ENCODE assay signal across 10 cellular contexts in the genomic region with DNA sequence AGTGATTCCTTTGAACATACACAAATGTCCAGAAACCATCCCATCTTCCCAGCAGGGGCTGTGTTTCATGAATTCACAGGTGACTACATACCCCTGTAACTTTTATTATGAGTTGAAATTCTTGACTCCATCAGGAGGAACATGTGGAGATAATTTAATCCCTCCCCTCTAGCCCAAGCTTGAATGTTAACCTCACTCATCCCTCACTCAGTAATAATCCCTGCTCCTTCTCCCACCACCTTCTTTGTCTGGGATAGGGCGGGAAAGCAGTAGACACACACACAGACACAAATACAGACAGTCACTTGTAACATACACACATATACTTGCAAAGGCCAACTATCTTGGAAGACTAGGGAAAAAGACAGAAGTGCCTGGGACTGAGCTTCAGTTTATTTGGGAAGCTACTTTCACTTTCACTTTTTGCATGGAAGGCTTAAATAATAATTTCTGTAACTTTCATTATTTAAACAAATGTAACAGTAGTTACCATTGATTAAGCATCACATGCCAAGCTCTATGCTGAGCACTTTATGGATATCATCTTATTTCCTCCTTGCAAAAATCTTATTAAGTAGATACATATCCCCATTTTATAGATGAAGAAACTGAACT. TPM values are rescaled to one million over a fixed set of nuclear protein-coding genes. Genes with fewer than 3 reads are reported as not detected.
DNase-seq lines count a peak whose midpoint lies in the region; ATAC-seq and TF ChIP-seq lines count a peak whose summit lies in the region.
"Had no signal": no experiment of that assay in that cellular context is flagged by ENCODE, and none has a peak within 500 bp of the region (broad histone marks: within the 10 kb centered on the region; RNA-seq: fewer than 3 reads in every experiment).

No MANE protein-coding gene starts in this region.

- intact Hi-C loops in A673 (cut with micrococcal nuclease; ENCODE audit: unreplicated experiment) = no loop called here
- intact Hi-C loops in mucosa of descending colon (cut with DNase I, micrococcal nuclease) = no loop called here
- intact Hi-C loops in OCI-LY7 (cut with micrococcal nuclease; ENCODE audit: unreplicated experiment) = no loop called here

- H3K27me3 ChIP-seq in A673 (replicated peaks; ENCODE audit: insufficient read depth, low read depth, low read length, poor library complexity) (no peaks in the 10 kb centered on the region), KMS-11 (ENCODE audit: insufficient read depth, low read depth) (no peaks in the 10 kb centered on the region)

- H3K27ac ChIP-seq in A673 (ENCODE audit: low read depth, low read length, poor library complexity, severe bottlenecking) (peak overlapping the region; percentile 78), KMS-11 (no peak overlapping the region), coronary artery (peak overlapping the region in 1 of 2 donors; percentile 17), OCI-LY7 (ENCODE audit: low read depth, low read length, poor library complexity, severe bottlenecking) (no peak overlapping the region)
- H3K27ac ChIP-seq: neutrophil had no signal

- H3K9me2 ChIP-seq in OCI-LY7 (ENCODE audit: insufficient read depth, low read length) = no peaks in the 10 kb centered on the region

- DNase-seq in A673 (ENCODE audit: low spot score) (peak; percentile 20), coronary artery (ENCODE audit: low spot score) (no peak), mucosa of descending colon (no peak), OCI-LY7 (ENCODE audit: low spot score) (no peak), cortex of kidney (lab: John Stamatoyannopoulos, UW) (no peak)
- no peak for DNase-seq in activated CD8-positive, alpha-beta memory T cell treated with anti-CD3 and anti-CD28 coated beads, Interleukin-2, amount 50 U/mL, for 48 hours
- DNase-seq: activated naive CD4-positive, alpha-beta T cell had no signal

- H3K36me3 ChIP-seq in A673 (ENCODE audit: insufficient read depth, low read length, poor library complexity, severe bottlenecking) (peaks cover 8% of the 10 kb centered on the region), KMS-11 (ENCODE audit: insufficient read depth) (no peaks in the 10 kb centered on the region), mucosa of descending colon (ENCODE audit: low read depth) (no peaks in the 10 kb centered on the region), OCI-LY7 (ENCODE audit: insufficient read depth, low read length) (no peaks in the 10 kb centered on the region)
- H3K36me3 ChIP-seq: neutrophil had no signal

- H3K9me3 ChIP-seq in A673 (ENCODE audit: low read depth, low read length, poor library complexity, severe bottlenecking) (no peaks in the 10 kb centered on the region), mucosa of descending colon (no peaks in the 10 kb centered on the region), OCI-LY7 (ENCODE audit: low read length) (no peaks in the 10 kb centered on the region)
- H3K9me3 ChIP-seq: neutrophil had no signal

- H4K20me1 ChIP-seq in KMS-11 (ENCODE audit: insufficient read depth) (no peaks in the 10 kb centered on the region), OCI-LY7 (ENCODE audit: insufficient read depth, low read length) (no peaks in the 10 kb centered on the region)

- H3K4me1 ChIP-seq in A673 (ENCODE audit: insufficient read depth, low read length, poor library complexity, severe bottlenecking) = peaks cover 43% of the 10 kb centered on the region
- peaks cover 11% of the 10 kb centered on the region for H3K4me1 ChIP-seq in KMS-11 (ENCODE audit: low read depth, poor library complexity, severe bottlenecking)
- H3K4me1 ChIP-seq in mucosa of descending colon (ENCODE audit: low read depth) = no peaks in the 10 kb centered on the region
- H3K4me1 ChIP-seq in OCI-LY7 (ENCODE audit: insufficient read depth, low read length, poor library complexity, severe bottlenecking) = no peaks in the 10 kb centered on the region

- H3K4me3 ChIP-seq in A673 (ENCODE audit: low read depth, low read length, poor library complexity, severe bottlenecking) (peak overlapping the region; percentile 35), KMS-11 (IDR thresholded peaks at IDR 0.05; ENCODE audit: insufficient read depth, low read depth, low read length) (no peak overlapping the region), coronary artery (peak overlapping the region; percentile 64), mucosa of descending colon (no peak overlapping the region), OCI-LY7 (ENCODE audit: low read depth, low read length, poor library complexity, severe bottlenecking) (no peak overlapping the region)

- BruUV-seq in A673 (replicated peaks; lab: Mats Ljungman, UMichigan) (no TSS peak), OCI-LY7 (replicated peaks; lab: Mats Ljungman, UMichigan) (no TSS peak)

- CTCF ChIA-PET in A673 (lab: Charles Lee) = no interaction called here
- CTCF ChIA-PET in OCI-LY7 (lab: Charles Lee; ENCODE audit: unreplicated experiment) = no interaction called here

- H3K9ac ChIP-seq in KMS-11 = no peak overlapping the region

- ATAC-seq in mucosa of descending colon (peak; percentile 15), GM19467 (IDR thresholded peaks at IDR 0.05; ENCODE audit: unreplicated experiment) (no peak)

- TF ChIP-seq CTCF in A673 (conservative IDR thresholded peaks at IDR 0.05; ENCODE audit: low read depth, low read length) (no peak), KMS-11 (conservative IDR thresholded peaks at IDR 0.05; ENCODE audit: low read depth, low read length) (no peak), coronary artery (IDR thresholded peaks at IDR 0.05) (no peak), mucosa of descending colon (IDR thresholded peaks at IDR 0.05) (no peak), OCI-LY7 (conservative IDR thresholded peaks at IDR 0.05; ENCODE audit: low read length) (no peak)

- H3K79me2 ChIP-seq in KMS-11 (ENCODE audit: insufficient read depth, low read depth) = no peaks in the 10 kb centered on the region
- H3K79me2 ChIP-seq in OCI-LY7 (ENCODE audit: insufficient read depth, low read depth, low read length) = no peaks in the 10 kb centered on the region

- POLR2A ChIA-PET in A673 (lab: Charles Lee; ENCODE audit: low non-redundant PET) (no interaction called here), OCI-LY7 (lab: Charles Lee) (no interaction called here)

- H3K4me2 ChIP-seq in KMS-11 (peak overlapping the region; percentile 26; the same call in 1 of the 2 replicates), OCI-LY7 (ENCODE audit: low read length) (no peak overlapping the region)

- no peak overlapping the region for H2AFZ ChIP-seq in KMS-11 (ENCODE audit: low read depth)
- no peak overlapping the region for H2AFZ ChIP-seq in OCI-LY7 (ENCODE audit: low read length)

RNA-seq across cellular contexts. Expression of a gene that starts 7.3 kb away (rescaled TPM):
- total RNA-seq in A673 (2021) = 38.8 and 44.4 TPM in 2 replicates
- 10 to 100 TPM in 1 of 3 donors, 1 to 10 TPM in 2; 4.1 to 14.1 (median 7.4) TPM for total RNA-seq in mucosa of descending colon
- total RNA-seq in OCI-LY7 (2014; rRNA removed; shearing (Covaris generic)) = not detected in 2 replicates
- not detected in 2 replicates for total RNA-seq in OCI-LY7 (2022)

Comparison
In these comparisons a context has a peak if more than half of its experiments do, and no peak if none do; other contexts are left out.
1. H3K4me3 ChIP-seq: peak in A673 (single experiment) and coronary artery (single experiment); none in KMS-11 (single experiment), mucosa of descending colon (single experiment) and OCI-LY7 (single experiment).
2. RNA of a gene that starts 7.3 kb away (total RNA-seq): 38.8 to 44.4 TPM in A673 and 4.1 to 14.1 TPM in mucosa of descending colon; not detected in OCI-LY7; every median in the first group is over 4 times any median in the second.